In genomic region chr5:62197697-62198096, GRCh38 we compare ENCODE assay signal across 19 cellular contexts.
DNase-seq lines count a peak whose midpoint lies in the region; ATAC-seq, FAIRE-seq and TF ChIP-seq lines count a peak whose summit lies in the region.
"Had no signal": no experiment of that assay in that cellular context is flagged by ENCODE, and none has a peak within 500 bp of the region (broad histone marks: within the 10 kb centered on the region; RNA-seq: fewer than 3 reads in every experiment).

No MANE protein-coding gene starts in this region.

- FAIRE-seq in K562 (lab: Jason Lieb, UNC): no peak
- FAIRE-seq: A549, G401.6, GM12892 had no signal

- TF ChIP-seq RAD21 in HCT116 (IDR thresholded peaks at IDR 0.05; ENCODE audit: low read depth) (no peak), K562 (CRISPR knock-in tag; conservative IDR thresholded peaks at IDR 0.05 in 1 of 2, IDR thresholded peaks at IDR 0.05 in 1 of 2) (peak in 1 of 2 experiments; percentile 23; a peak in 1 of 4 replicates)

- H2AFZ ChIP-seq in HCT116 (ENCODE audit: low read depth, low read length, poor library complexity, severe bottlenecking) (no peak overlapping the region), K562 (ENCODE audit: low read depth, low read length) (no peak overlapping the region)

- no TSS peak for BruUV-seq in HCT116 (replicated peaks; lab: Mats Ljungman, UMichigan)
- BruUV-seq in K562 (replicated peaks; lab: Mats Ljungman, UMichigan): no TSS peak

- H3K9ac ChIP-seq in HCT116 (ENCODE audit: low read length) (no peak overlapping the region), K562 (ENCODE audit: insufficient read depth in 1 of 2, low read depth in 2 of 2, low read length in 2 of 2) (no peak overlapping the region)

- H3K27ac ChIP-seq in HCT116 (ENCODE audit: low read depth, low read length) (no peak overlapping the region), K562 (ENCODE audit: extremely low read depth, low read depth, low read length) (no peak overlapping the region)
- H3K27ac ChIP-seq: A549, Peyer's patch, SJCRH30 had no signal

- 0% methylated on average over 2 of the region's 2 CpGs for WGBS in K562 (ENCODE audit: insufficient coverage, low coverage, missing lambda C conversion rate)

- TF ChIP-seq CTCF in HCT116 (IDR thresholded peaks at IDR 0.05 in 2 of 3, conservative IDR thresholded peaks at IDR 0.05 in 1 of 3; ENCODE audit: borderline replicate concordance in 1 of 3, insufficient read depth in 1 of 3, low read depth in 2 of 3, low read length in 2 of 3) (no peak), K562 (IDR thresholded peaks at IDR 0.05 in 2 of 3, conservative IDR thresholded peaks at IDR 0.05 in 1 of 3; ENCODE audit: insufficient read depth in 2 of 3, low read depth in 1 of 3, low read length in 3 of 3) (peak in 1 of 3 experiments; percentile 15; a peak in 1 of 6 replicates)

- ATAC-seq in HCT116 (0 out of 2 replicates have a peak, but pooled peaks have one; percentile 27), K562 (peak; percentile 51; the same call in 2 of the 3 replicates), HG02571 (IDR thresholded peaks at IDR 0.05; ENCODE audit: unreplicated experiment) (no peak), GM21825 (IDR thresholded peaks at IDR 0.05; ENCODE audit: unreplicated experiment) (no peak)
- ATAC-seq: A549 had no signal

- no peaks in the 10 kb centered on the region for H3K9me2 ChIP-seq in HCT116 (ENCODE audit: insufficient read depth)

- CTCF ChIA-PET in HCT116 (lab: Charles Lee): no interaction called here
- CTCF ChIA-PET in K562 (lab: Yijun Ruan, JAX; ENCODE audit: low intra/inter-chr PET ratio): no interaction called here

- POLR2A ChIA-PET in HCT116 (lab: Charles Lee) (no interaction called here), K562 (lab: Yijun Ruan, JAX) (interaction anchor here (0.6 to 1.7 kb wide), 3 partner anchors 11 to 149 kb away, joined by 3 to 10 read pairs (median 3); no protein-coding TSS in a partner anchor)

- peak; percentile 10 for DNase-seq in NCI-H345 (lab: John Stamatoyannopoulos, UW)
- no peak for DNase-seq in NCI-H345 treated with DMSO at 0.1 percent for 48 hours (lab: John Stamatoyannopoulos, UW; ENCODE audit: unreplicated experiment)
- DNase-seq in HCT116 (ENCODE audit: low read depth, low spot score): no peak
- DNase-seq in K562 (ENCODE audit: extremely low read depth in 1 of 4, low spot score in 3 of 4): no peak
- no peak for DNase-seq in SW 1271 (lab: John Stamatoyannopoulos, UW)
- DNase-seq: Kasumi-1, MG63, NCI-H1048, NCI-H146, NCI-H2081, NCI-H774, Peyer's patch, SJCRH30, T-helper 1 cell had no signal

- TF ChIP-seq EP300 in K562 (IDR thresholded peaks at IDR 0.05; ENCODE audit: low read length): no peak

- H3K27me3 ChIP-seq in HCT116 (ENCODE audit: insufficient read depth, low read length) (peaks cover 34% of the 10 kb centered on the region), K562 (ENCODE audit: control insufficient read depth in 2 of 2, insufficient read depth in 2 of 2, low read length in 2 of 2) (peaks cover 0 to 4% of the 10 kb centered on the region in 2 experiments; a peak in 1 of 5 replicates)
- H3K27me3 ChIP-seq: Peyer's patch, SJCRH30 had no signal

- H3K79me2 ChIP-seq in HCT116 (ENCODE audit: insufficient read depth, low read length): no peaks in the 10 kb centered on the region
- H3K79me2 ChIP-seq in K562 (ENCODE audit: control insufficient read depth, insufficient read depth, low read length): no peaks in the 10 kb centered on the region

- no peak for TF ChIP-seq POLR2A in HCT116 (IDR thresholded peaks at IDR 0.05; ENCODE audit: borderline replicate concordance, extremely low read depth, insufficient read depth, insufficient read length)
- no peak for TF ChIP-seq POLR2A in K562 (conservative IDR thresholded peaks at IDR 0.05)

- H3K9me3 ChIP-seq in HCT116 (ENCODE audit: control insufficient read depth in 1 of 2, insufficient read depth in 1 of 2, low read depth in 1 of 2, low read length in 2 of 2) (no peaks in the 10 kb centered on the region; a peak in 1 of 4 replicates), K562 (replicated peaks; ENCODE audit: control insufficient read depth, insufficient read depth, low read depth, low read length) (no peaks in the 10 kb centered on the region)
- H3K9me3 ChIP-seq: MG63, SJCRH30 had no signal

- H3K9me1 ChIP-seq in K562 (ENCODE audit: control insufficient read depth, insufficient read depth, low read length): no peaks in the 10 kb centered on the region

- H4K20me1 ChIP-seq in HCT116 (ENCODE audit: insufficient read depth) (no peaks in the 10 kb centered on the region), K562 (replicated peaks; ENCODE audit: control insufficient read depth, insufficient read depth, low read length) (no peaks in the 10 kb centered on the region)

- H3K4me1 ChIP-seq in HCT116 (ENCODE audit: control insufficient read depth in 1 of 2, insufficient read depth in 2 of 2, low read length in 2 of 2) (no peaks in the 10 kb centered on the region), K562 (replicated peaks in 1 of 2; ENCODE audit: control insufficient read depth in 2 of 2, insufficient read depth in 2 of 2, low read length in 2 of 2) (peaks cover 0 to 9% of the 10 kb centered on the region in 2 experiments; a peak in 1 of 5 replicates)
- H3K4me1 ChIP-seq: A549, Peyer's patch, SJCRH30 had no signal

- intact Hi-C loops in HCT116 (cut with micrococcal nuclease): no loop called here
- intact Hi-C loops in K562 (cut with micrococcal nuclease): no loop called here

- H3K36me3 ChIP-seq in HCT116 (ENCODE audit: control insufficient read depth in 1 of 2, insufficient read depth in 2 of 2, low read length in 2 of 2): no peaks in the 10 kb centered on the region
- H3K36me3 ChIP-seq in K562 (ENCODE audit: control insufficient read depth, insufficient read depth, low read length): no peaks in the 10 kb centered on the region
- H3K36me3 ChIP-seq: MG63, Peyer's patch, SJCRH30 had no signal

- H3K4me3 ChIP-seq in HCT116 (replicated peaks in 1 of 2; ENCODE audit: low read depth in 1 of 2, low read length in 2 of 2) (no peak overlapping the region), K562 (no peak overlapping the region)
- H3K4me3 ChIP-seq: A549, MG63, Peyer's patch, SJCRH30 had no signal

- RAD21 ChIA-PET in HCT116 (lab: Charles Lee; ENCODE audit: low non-redundant PET in 1 of 2, low total read pairs in 2 of 2, uncharacterized antibody in 2 of 2, unreplicated experiment in 2 of 2): interaction anchor here in 1 of 2 experiments (0.5 kb wide), 1 partner anchor 1379 kb away, joined by 4 read pairs; no protein-coding TSS in a partner anchor

- H3K4me2 ChIP-seq in HCT116 (ENCODE audit: low read length) (no peak overlapping the region), K562 (ENCODE audit: insufficient read depth, low read length) (no peak overlapping the region)
- H3K4me2 ChIP-seq: A549 had no signal

- in situ Hi-C loops in K562 (cut with MboI): loop anchor here (25.0 kb wide), 1 partner anchor 590 kb away; no protein-coding TSS in a partner anchor

TF ChIP-seq in HCT116, 20 proteins besides CTCF, POLR2A, EP300 and RAD21:
- TF ChIP-seq EGR1 (IDR thresholded peaks at IDR 0.05; ENCODE audit: low read depth) (no peak), POLR2AphosphoS5 (IDR thresholded peaks at IDR 0.05; ENCODE audit: low read depth, low read length) (no peak)

TF ChIP-seq in K562, 482 proteins besides CTCF, POLR2A, EP300 and RAD21:
- TF ChIP-seq ZNF280B (CRISPR knock-in tag; IDR thresholded peaks at IDR 0.05) (no peak), NFIC (IDR thresholded peaks at IDR 0.05) (peak; percentile 72), SMARCC2 (IDR thresholded peaks at IDR 0.05; ENCODE audit: low read depth) (no peak), SMARCE1 (IDR thresholded peaks at IDR 0.05) (no peak), MTF1 (CRISPR knock-in tag; IDR thresholded peaks at IDR 0.05; ENCODE audit: borderline replicate concordance) (no peak)
TF ChIP-seq in K562: peak in this region for 1.

Comparison
In these comparisons a context has a peak if more than half of its experiments do, and no peak if none do; other contexts are left out.
1. ATAC-seq: peak in HCT116 (single experiment) and K562 (single experiment); none in HG02571 (single experiment) and GM21825 (single experiment).